Comparison of ENCODE assay signal across 24 cellular contexts in genomic region chr12:118271199-118271598, GRCh38.
"Had no signal": no experiment of that assay in that cellular context is flagged by ENCODE, and none has a peak within 500 bp of the region (broad histone marks: within the 10 kb centered on the region; RNA-seq: fewer than 3 reads in every experiment).

No MANE protein-coding gene starts in this region.

- H3K9me3 ChIP-seq: esophagus squamous epithelium, tibial nerve, vagina had no signal

- H3K4me1 ChIP-seq: vagina had no signal

- H3K4me3 ChIP-seq: esophagus squamous epithelium, lung, tibial nerve, vagina had no signal

- H3K36me3 ChIP-seq: brain microvascular endothelial cell, tibial nerve had no signal

- H3K27me3 ChIP-seq: brain microvascular endothelial cell, esophagus squamous epithelium, tibial nerve, vagina had no signal

- ATAC-seq: activated CD8-positive, alpha-beta T cell treated with anti-CD3 and anti-CD28 coated beads, Interleukin-2, amount 10 ng/mL, durations not matched to agents 7 days and 5 days; stimulated activated naive CD8-positive, alpha-beta T cell treated with anti-CD3 and anti-CD28 coated beads, Interleukin-15, Interleukin-2, amounts not matched to agents 100 U/mL and 50 U/mL, for 24 hours had no signal

- DNase-seq: activated CD4-positive, alpha-beta T cell treated with anti-CD3 and anti-CD28 coated beads, Interleukin-2, amount 10 ng/mL, durations not matched to agents 24 days and 14 days; activated CD4-positive, CD25-positive, alpha-beta regulatory T cell; activated CD8-positive, alpha-beta memory T cell treated with anti-CD3 and anti-CD28 coated beads, Interleukin-2, amount 50 U/mL, for 4 hours; activated CD8-positive, alpha-beta T cell treated with anti-CD3 and anti-CD28 coated beads, Interleukin-2, amount 10 ng/mL, durations not matched to agents 7 days and 5 days; activated effector memory CD4-positive, alpha-beta T cell treated with Interleukin-2 at 50 U/mL for 16 hours; activated naive CD4-positive, alpha-beta T cell treated with anti-CD3 and anti-CD28 coated beads, Interleukin-2, amount 10 ng/mL, durations not matched to agents 7 days and 5 days; activated T-cell treated with anti-CD3 and anti-CD28 coated beads, Interleukin-2, amount 50 U/mL, for 48 hours; aorta; brain microvascular endothelial cell; cerebellar nuclear complex; effector CD8-positive, alpha-beta T cell; esophagus squamous epithelium; hippocampal formation; islet precursor cell; midbrain; nephron progenitor cell; nucleus accumbens; retina; stimulated activated CD4-positive, alpha-beta T cell treated with anti-CD3 and anti-CD28 coated beads, Interleukin-2, amount 100 ng/mL, for 24 hours; stimulated activated naive CD8-positive, alpha-beta T cell treated with anti-CD3 and anti-CD28 coated beads, Interleukin-15, Interleukin-2, amounts not matched to agents 100 U/mL and 50 U/mL, for 24 hours; substantia nigra had no signal

- H3K27ac ChIP-seq: brain microvascular endothelial cell, tibial nerve, vagina had no signal
